11 cellular contexts compared by ENCODE assay signal in the genomic region with DNA sequence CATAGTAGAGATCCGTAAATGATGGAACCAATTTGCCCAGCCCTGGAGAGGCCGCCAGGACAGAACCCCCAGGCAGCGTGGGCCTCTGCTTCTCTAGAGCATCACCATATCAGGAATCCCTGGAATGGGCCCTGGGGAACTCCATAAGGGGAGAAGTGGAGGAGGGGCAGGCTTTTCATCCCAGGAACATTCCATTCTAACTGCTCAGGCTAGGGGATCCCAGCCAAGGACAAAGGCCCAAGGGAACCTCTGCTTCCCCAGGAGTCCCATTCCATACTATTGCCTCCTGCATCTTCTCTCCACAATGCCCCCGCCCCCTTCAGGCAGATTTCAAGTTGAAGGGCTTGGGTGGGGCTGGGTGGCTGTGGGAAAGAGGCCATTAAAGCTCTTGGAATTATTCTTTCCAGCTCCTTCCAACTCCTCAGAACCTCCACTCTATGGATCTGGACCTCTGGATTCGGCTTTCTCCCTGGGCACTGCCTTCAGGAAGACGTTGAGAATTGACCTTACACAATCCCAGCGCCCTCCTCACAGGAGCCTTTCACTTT. TPM values are rescaled to one million over a fixed set of nuclear protein-coding genes. Genes with fewer than 3 reads are reported as not detected.
A peak's percentile ranks its signal among the peaks of the same experiment; 100 is the strongest.
DNase-seq lines count a peak whose midpoint lies in the region; ATAC-seq and TF ChIP-seq lines count a peak whose summit lies in the region.
"Had no signal": no experiment of that assay in that cellular context is flagged by ENCODE, and none has a peak within 500 bp of the region (broad histone marks: within the 10 kb centered on the region; RNA-seq: fewer than 3 reads in every experiment).

No MANE protein-coding gene starts in this region.

- H3K9ac ChIP-seq in fibroblast of lung (ENCODE audit: insufficient read depth, low read length), result peak overlapping the region; percentile 4

- H3K27ac ChIP-seq in PC-9 (peak overlapping the region; percentile 62), fibroblast of lung (ENCODE audit: insufficient read depth, low read length) (peak overlapping the region; percentile 84)

- H3K4me2 ChIP-seq in PC-9, result peak overlapping the region; percentile 49
- H3K4me2 ChIP-seq in fibroblast of lung (ENCODE audit: extremely low read depth, insufficient read depth, low read length), result peak overlapping the region; percentile 58

- CTCF ChIA-PET in PC-9 (lab: Charles Lee), result interaction anchor here (4.0 kb wide), 1 partner anchor 44 kb away, joined by 23 read pairs; no protein-coding TSS in a partner anchor

- H3K4me1 Mint-ChIP-seq in T-helper 2 cell treated with Interferon-gamma antibody and Interleukin-4, amounts not matched to agents 5 μg/mL and 100 μg/mL, for 36 hours (ENCODE audit: low read depth), result peaks cover 9% of the 10 kb centered on the region

- no peak for TF ChIP-seq POLR2A in GM18505 (IDR thresholded peaks at IDR 0.05; ENCODE audit: borderline replicate concordance, extremely low read depth, insufficient read depth, insufficient read length)

- H3K36me3 ChIP-seq in PC-9 (ENCODE audit: low read depth), result no peaks in the 10 kb centered on the region
- no peaks in the 10 kb centered on the region for H3K36me3 ChIP-seq in fibroblast of lung (ENCODE audit: control insufficient read depth, insufficient read depth, low read length)

- no peaks in the 10 kb centered on the region for H3K9me3 Mint-ChIP-seq in T-helper 2 cell treated with Interferon-gamma antibody and Interleukin-4, amounts not matched to agents 5 μg/mL and 100 μg/mL, for 36 hours
- H3K9me3 Mint-ChIP-seq: IgD-negative memory B cell had no signal

- POLR2A ChIA-PET in PC-9 (lab: Charles Lee; ENCODE audit: unreplicated experiment), result interaction anchor here (0.6 kb wide), 1 partner anchor 51 kb away, joined by 5 read pairs; no protein-coding TSS in a partner anchor

- H3K4me3 Mint-ChIP-seq in T-helper 2 cell treated with Interferon-gamma antibody and Interleukin-4, amounts not matched to agents 5 μg/mL and 100 μg/mL, for 36 hours, result no peak overlapping the region
- H3K4me3 Mint-ChIP-seq: IgD-negative memory B cell had no signal

- H3K36me3 Mint-ChIP-seq in T-helper 2 cell treated with Interferon-gamma antibody and Interleukin-4, amounts not matched to agents 5 μg/mL and 100 μg/mL, for 36 hours (ENCODE audit: low read depth), result no peaks in the 10 kb centered on the region
- H3K36me3 Mint-ChIP-seq: IgD-negative memory B cell had no signal

- no peak overlapping the region for H3K27ac Mint-ChIP-seq in T-helper 2 cell treated with Interferon-gamma antibody and Interleukin-4, amounts not matched to agents 5 μg/mL and 100 μg/mL, for 36 hours
- H3K27ac Mint-ChIP-seq: IgD-negative memory B cell had no signal

- H3K27me3 Mint-ChIP-seq in T-helper 2 cell treated with Interferon-gamma antibody and Interleukin-4, amounts not matched to agents 5 μg/mL and 100 μg/mL, for 36 hours (ENCODE audit: low read depth), result peaks cover 39% of the 10 kb centered on the region

- no peak for ATAC-seq in GM18505 (IDR thresholded peaks at IDR 0.05; ENCODE audit: unreplicated experiment)
- ATAC-seq in GM19023 (IDR thresholded peaks at IDR 0.05; ENCODE audit: unreplicated experiment), result no peak

- no TSS peak for BruUV-seq in PC-9 (replicated peaks; lab: Mats Ljungman, UMichigan)

- H3K79me2 ChIP-seq in PC-9 (ENCODE audit: low read depth), result peaks cover 10% of the 10 kb centered on the region
- peaks cover 13% of the 10 kb centered on the region for H3K79me2 ChIP-seq in fibroblast of lung (ENCODE audit: control insufficient read depth, insufficient read depth, low read length)

- no peak overlapping the region for H3K4me3 ChIP-seq in PC-9
- peak overlapping the region in 1 of 4 experiments; percentile 11 for H3K4me3 ChIP-seq in fibroblast of lung (replicated peaks in 1 of 4; ENCODE audit: control extremely low read depth in 1 of 4, insufficient read depth in 1 of 4, low read depth in 3 of 4, low read length in 4 of 4)

- intact Hi-C loops in PC-9 (cut with micrococcal nuclease; ENCODE audit: unreplicated experiment), result loop anchor here (1.0 to 2.0 kb wide), 3 partner anchors 9 to 31 kb away; partner anchors contain the start of gene TENT5B

- H3K4me1 ChIP-seq in PC-9 (replicated peaks; ENCODE audit: insufficient read depth) (peaks cover 40% of the 10 kb centered on the region), fibroblast of lung (ENCODE audit: control insufficient read depth, extremely low read depth, insufficient read depth, low read length) (peaks cover 34% of the 10 kb centered on the region)

- H3K27me3 ChIP-seq in PC-9 (ENCODE audit: insufficient read depth, low read depth), result no peaks in the 10 kb centered on the region
- H3K27me3 ChIP-seq in fibroblast of lung (ENCODE audit: control insufficient read depth, insufficient read depth, low read length), result no peaks in the 10 kb centered on the region

- H3F3A ChIP-seq in PC-9 (ENCODE audit: insufficient read depth, low read depth), result peaks cover 16% of the 10 kb centered on the region; the same call in 1 of the 2 replicates

- no peaks in the 10 kb centered on the region for H4K20me1 ChIP-seq in PC-9 (ENCODE audit: insufficient read depth)
- no peaks in the 10 kb centered on the region for H4K20me1 ChIP-seq in fibroblast of lung (ENCODE audit: control insufficient read depth, extremely low read depth, insufficient read depth, low read length)

- TF ChIP-seq CTCF in PC-9 (conservative IDR thresholded peaks at IDR 0.05) (no peak), fibroblast of lung (conservative IDR thresholded peaks at IDR 0.05 in 1 of 2, IDR thresholded peaks at IDR 0.05 in 1 of 2; ENCODE audit: low read depth in 1 of 2, low read length in 2 of 2) (peak in 1 of 2 donors; percentile 11)

- no peak overlapping the region for H2AFZ ChIP-seq in PC-9
- no peak overlapping the region for H2AFZ ChIP-seq in fibroblast of lung (ENCODE audit: low read length)

- DNase-seq in AG08395 (ENCODE audit: low spot score), result peak; percentile 96
- peak; percentile 70 to 81 for DNase-seq in PC-9
- DNase-seq in fibroblast of lung (ENCODE audit: low read depth in 2 of 2), result peak; percentile 98
- peak; percentile 75 for DNase-seq in myocyte (ENCODE audit: low read depth)
- DNase-seq in T-helper 2 cell treated with Interferon-gamma antibody and Interleukin-4, amounts not matched to agents 5 μg/mL and 100 μg/mL, for 36 hours (ENCODE audit: low spot score), result no peak
- no peak for DNase-seq in NCI-H1694 (lab: John Stamatoyannopoulos, UW)
- DNase-seq: DMS79 had no signal

- H3K9me2 ChIP-seq in PC-9 (ENCODE audit: insufficient read depth), result no peaks in the 10 kb centered on the region

- H3K9me3 ChIP-seq in PC-9 (ENCODE audit: insufficient read depth, low read depth) (no peaks in the 10 kb centered on the region), fibroblast of lung (ENCODE audit: control insufficient read depth, insufficient read depth, low read depth, low read length) (no peaks in the 10 kb centered on the region)

RNA-seq across cellular contexts. Expression of gene TRNP1, which starts 6.0 kb away (rescaled TPM):
- total RNA-seq in PC-9 (2021) (7.4 and 7.9 TPM in 2 replicates), fibroblast of lung (10.8 and 16.2 TPM in 2 replicates), myocyte (4.7 and 5.4 TPM in 2 replicates)
- polyA plus RNA-seq in fibroblast of lung, result 32.6 and 66.9 TPM in 2 replicates
- polyA plus RNA-seq in fibroblast of lung (2012), result 27.5 and 54.1 TPM in 2 replicates
- polyA minus RNA-seq in fibroblast of lung (ENCODE audit: low replicate concordance), result 9.0 and 25.6 TPM in 2 replicates
- polyA plus RNA-seq in myocyte (2012), result 6.0 TPM
- polyA plus RNA-seq: IgD-negative memory B cell had no signal

RNA-seq across cellular contexts. Expression of gene TENT5B, which starts 13.1 kb away (rescaled TPM):
- total RNA-seq in PC-9 (2021), result 3.6 and 4.9 TPM in 2 replicates
- 0.50 and 1.0 TPM in 2 replicates for total RNA-seq in fibroblast of lung
- polyA plus RNA-seq in fibroblast of lung, result 1.9 and 9.3 TPM in 2 replicates
- polyA plus RNA-seq in fibroblast of lung (2012), result 2.0 and 10.8 TPM in 2 replicates
- polyA minus RNA-seq in fibroblast of lung (ENCODE audit: low replicate concordance), result 3.7 and 13.7 TPM in 2 replicates
- 0.94 and 5.2 TPM in 2 replicates for total RNA-seq in myocyte
- 0.29 TPM for polyA plus RNA-seq in myocyte (2012)
- polyA plus RNA-seq: IgD-negative memory B cell had no signal

RNA-seq across cellular contexts. Expression of gene KDF1, which starts 39.2 kb away (rescaled TPM):
- total RNA-seq in PC-9 (2021) (20.5 and 21.3 TPM in 2 replicates), fibroblast of lung (not detected in 2 replicates), myocyte (not detected in 2 replicates)
- polyA plus RNA-seq in fibroblast of lung, result 0.05 TPM in 1 of 2 replicates, not detected in the other
- not detected in 2 replicates for polyA plus RNA-seq in fibroblast of lung (2012)
- polyA minus RNA-seq in fibroblast of lung (ENCODE audit: low replicate concordance), result not detected in 2 replicates
- not detected for polyA plus RNA-seq in myocyte (2012)
- total RNA-seq: skeletal muscle tissue had no signal

Comparison
In these comparisons a context has a peak if more than half of its experiments do, and no peak if none do; other contexts are left out.
1. DNase-seq: peak in AG08395 (single experiment), PC-9 (2 of 2), fibroblast of lung (2 of 2) and myocyte (single experiment); none in T-helper 2 cell treated with Interferon-gamma antibody and Interleukin-4, amounts not matched to agents 5 μg/mL and 100 μg/mL, for 36 hours (single experiment) and NCI-H1694 (single experiment).
2. RNA of gene KDF1, which starts 39.2 kb away (total RNA-seq): 20.5 to 21.3 TPM in PC-9; not detected in myocyte and not detected in fibroblast of lung; every median in the first group is over 10 times any median in the second.